9 cellular contexts compared by ENCODE assay signal in genomic region chr3:134298281-134298680, GRCh38.
"Had no signal": no experiment of that assay in that cellular context is flagged by ENCODE, and none has a peak within 500 bp of the region (broad histone marks: within the 10 kb centered on the region; RNA-seq: fewer than 3 reads in every experiment).

No MANE protein-coding gene starts in this region.

- H3K27ac ChIP-seq: GM23248, HL-60, KMS-11 had no signal

- H3K9me3 ChIP-seq: HAP-1 had no signal

- H3K4me1 ChIP-seq: HAP-1 had no signal

- H3K9ac ChIP-seq: GM23248, KMS-11 had no signal

- H3K4me2 ChIP-seq: KMS-11 had no signal

- ATAC-seq: HCT116 had no signal

- H3K36me3 ChIP-seq: HAP-1 had no signal

- H3K4me3 ChIP-seq: GM23248, HAP-1 had no signal

- DNase-seq: GM23248, GOT3, H7, HFFc6, KBM-7 had no signal
